In genomic region chrX:106036716-106037115, GRCh38 we compare ENCODE assay signal across 10 cellular contexts. TPM values are rescaled to one million over a fixed set of nuclear protein-coding genes. Genes with fewer than 3 reads are reported as not detected.
"Had no signal": no experiment of that assay in that cellular context is flagged by ENCODE, and none has a peak within 500 bp of the region (broad histone marks: within the 10 kb centered on the region; RNA-seq: fewer than 3 reads in every experiment).

No MANE protein-coding gene starts in this region.

- DNase-seq: H9, HCEC 1CT, Karpas-422, KBM-7 had no signal

- H3K4me3 ChIP-seq: GM23338 had no signal

- H3K27ac Mint-ChIP-seq: GM23338, H9 had no signal

- H2AFZ ChIP-seq: GM23338 had no signal

- FAIRE-seq: H1, H54, HTR-8/SVneo had no signal

- H3K9ac ChIP-seq: KMS-11 had no signal

- H3K4me1 Mint-ChIP-seq: GM23338, H9 had no signal

- H3K27ac ChIP-seq: KMS-11 had no signal

- H3K4me2 ChIP-seq: GM23338, KMS-11 had no signal

- H3K4me3 Mint-ChIP-seq: GM23338, H9 had no signal

- ATAC-seq: GM23338 had no signal

RNA-seq across cellular contexts. Expression of gene SERPINA7, which starts 1.8 kb away (rescaled TPM):
- total RNA-seq: GM23338, H1, H9, HT-29 had no signal
- polyA plus RNA-seq: GM23338, H1 had no signal
